9 cellular contexts compared by ENCODE assay signal in genomic region chr19:47729468-47729798, GRCh38. TPM values are rescaled to one million over a fixed set of nuclear protein-coding genes. Genes with fewer than 3 reads are reported as not detected.
DNase-seq lines count a peak whose midpoint lies in the region; ATAC-seq and TF ChIP-seq lines count a peak whose summit lies in the region.
"Had no signal": no experiment of that assay in that cellular context is flagged by ENCODE, and none has a peak within 500 bp of the region (broad histone marks: within the 10 kb centered on the region; RNA-seq: fewer than 3 reads in every experiment).

No MANE protein-coding gene starts in this region.

- H3K9me3 ChIP-seq in DND-41 (ENCODE audit: insufficient read depth, low read length, severe bottlenecking) (no peaks in the 10 kb centered on the region), PC-3 (ENCODE audit: low read length) (no peaks in the 10 kb centered on the region), vagina (no peaks in the 10 kb centered on the region)
- no peaks in the 10 kb centered on the region for H3K9me3 ChIP-seq in effector memory CD4-positive, alpha-beta T cell (ENCODE audit: control insufficient read depth, low read length)

- H3F3A ChIP-seq in PC-3 (ENCODE audit: low read length, unreplicated experiment): peaks cover 13% of the 10 kb centered on the region

- H3K27ac Mint-ChIP-seq in mesothelial cell of epicardium: peak overlapping the region; percentile 94

- H3K4me1 Mint-ChIP-seq in mesothelial cell of epicardium: peaks cover 13% of the 10 kb centered on the region

- POLR2A ChIA-PET in PC-3 (lab: Charles Lee; ENCODE audit: unreplicated experiment): interaction anchor here (0.6 kb wide), 1 partner anchor 757 kb away, joined by 4 read pairs; no protein-coding TSS in a partner anchor

- H3K27me3 Mint-ChIP-seq in mesothelial cell of epicardium (ENCODE audit: low read depth): no peaks in the 10 kb centered on the region

- H3K36me3 ChIP-seq in DND-41 (ENCODE audit: insufficient read depth, low read length) (no peaks in the 10 kb centered on the region), PC-3 (ENCODE audit: low read depth, low read length) (no peaks in the 10 kb centered on the region), vagina (peaks cover 4 to 45% of the 10 kb centered on the region in 2 donors)
- no peaks in the 10 kb centered on the region for H3K36me3 ChIP-seq in effector memory CD4-positive, alpha-beta T cell (ENCODE audit: control insufficient read depth, insufficient read depth, low read length)

- peaks cover 23% of the 10 kb centered on the region for H3K36me3 Mint-ChIP-seq in mesothelial cell of epicardium

- no peak for TF ChIP-seq POLR2A in vagina (IDR thresholded peaks at IDR 0.05)

- intact Hi-C loops in PC-3 (cut with micrococcal nuclease): loop anchor here (2.0 kb wide), 1 partner anchor 13 kb away; no protein-coding TSS in a partner anchor
- intact Hi-C loops in vagina (cut with DNase I): no loop called here

- ATAC-seq in DND-41 (ENCODE audit: insufficient read depth, low read depth) (no peak), PC-3 (peak; percentile 84), HG03521 (IDR thresholded peaks at IDR 0.05; ENCODE audit: unreplicated experiment) (no peak), HG02623 (IDR thresholded peaks at IDR 0.05; ENCODE audit: unreplicated experiment) (no peak)

- H3K27me3 ChIP-seq in DND-41 (ENCODE audit: insufficient read depth, low read length, poor library complexity) (peaks cover 20% of the 10 kb centered on the region), PC-3 (ENCODE audit: low read length) (no peaks in the 10 kb centered on the region), vagina (no peaks in the 10 kb centered on the region)
- H3K27me3 ChIP-seq in effector memory CD4-positive, alpha-beta T cell (replicated peaks; ENCODE audit: control insufficient read depth, insufficient read depth, low read length, poor library complexity, severe bottlenecking): peaks cover 5% of the 10 kb centered on the region

- CTCF ChIA-PET in PC-3 (lab: Charles Lee): no interaction called here

- H2AFZ ChIP-seq in DND-41 (ENCODE audit: low read depth, low read length) (no peak overlapping the region), PC-3 (ENCODE audit: low read length) (peak overlapping the region; percentile 73)

- H3K4me2 ChIP-seq in DND-41 (ENCODE audit: insufficient read depth, low read length) (0 out of 2 replicates have a peak overlapping the region, but pooled peaks have one; percentile 12), PC-3 (ENCODE audit: low read length) (peak overlapping the region; percentile 96)

- no peaks in the 10 kb centered on the region for H3K9me2 ChIP-seq in PC-3 (replicated peaks; ENCODE audit: low read length)

- H3K4me3 ChIP-seq in DND-41 (ENCODE audit: low read depth in 1 of 2, low read length in 2 of 2) (no peak overlapping the region), PC-3 (ENCODE audit: low read length) (peak overlapping the region; percentile 74), vagina (peak overlapping the region in 1 of 2 donors; percentile 2)
- H3K4me3 ChIP-seq in effector memory CD4-positive, alpha-beta T cell (ENCODE audit: insufficient read depth, low read depth, low read length, poor library complexity, severe bottlenecking): peak overlapping the region; percentile 35

- no peak overlapping the region for H3K27ac ChIP-seq in DND-41 (ENCODE audit: low read length)
- H3K27ac ChIP-seq in PC-3 (ENCODE audit: low read length): peak overlapping the region; percentile 100
- H3K27ac ChIP-seq in effector memory CD4-positive, alpha-beta T cell (ENCODE audit: insufficient read depth, low read length, poor library complexity, severe bottlenecking): no peak overlapping the region
- H3K27ac ChIP-seq in vagina: peak overlapping the region; percentile 92
- H3K27ac ChIP-seq: HL-60 had no signal

- peak overlapping the region; percentile 66 for H3K4me3 Mint-ChIP-seq in mesothelial cell of epicardium

- H3K4me1 ChIP-seq in DND-41 (ENCODE audit: insufficient read depth, low read length) (peaks cover 10% of the 10 kb centered on the region), PC-3 (ENCODE audit: insufficient read depth, low read length) (peaks cover 16% of the 10 kb centered on the region), vagina (peaks cover 59% of the 10 kb centered on the region)
- H3K4me1 ChIP-seq in effector memory CD4-positive, alpha-beta T cell (ENCODE audit: control insufficient read depth, insufficient read depth, low read length, poor library complexity, severe bottlenecking): no peaks in the 10 kb centered on the region

- no peak for TF ChIP-seq CTCF in DND-41 (IDR thresholded peaks at IDR 0.05; ENCODE audit: borderline replicate concordance, extremely low read depth, low read length, poor library complexity, severe bottlenecking)
- TF ChIP-seq CTCF in PC-3 (conservative IDR thresholded peaks at IDR 0.05; ENCODE audit: low read depth, low read length): no peak
- TF ChIP-seq CTCF in mesothelial cell of epicardium (IDR thresholded peaks at IDR 0.05; ENCODE audit: unreplicated experiment): no peak
- TF ChIP-seq CTCF in vagina (IDR thresholded peaks at IDR 0.05): no peak

- no TSS peak for BruUV-seq in PC-3 (replicated peaks; lab: Mats Ljungman, UMichigan)

- H3K9me3 Mint-ChIP-seq in mesothelial cell of epicardium: peaks cover 3% of the 10 kb centered on the region

- no peaks in the 10 kb centered on the region for H3K79me2 ChIP-seq in DND-41 (ENCODE audit: insufficient read depth, low read length)
- H3K79me2 ChIP-seq in PC-3 (ENCODE audit: low read length): no peaks in the 10 kb centered on the region

- no peak overlapping the region for H3K9ac ChIP-seq in DND-41 (ENCODE audit: low read depth, low read length)
- peak overlapping the region; percentile 96 for H3K9ac ChIP-seq in PC-3 (ENCODE audit: low read length)

- DNase-seq in DND-41 (no peak), PC-3 (peak; percentile 89), mesothelial cell of epicardium (ENCODE audit: low spot score in 2 of 2, unreplicated experiment in 2 of 2) (peak in 1 of 2 experiments; percentile 51), vagina (ENCODE audit: extremely low spot score in 2 of 2) (no peak), NOMO-1 treated with dmso at 0.1 percent for 144 hours (lab: John Stamatoyannopoulos, UW; ENCODE audit: unreplicated experiment) (no peak)
- no peak for DNase-seq in effector memory CD4-positive, alpha-beta T cell

- H4K20me1 ChIP-seq in DND-41 (ENCODE audit: insufficient read depth, low read length): no peaks in the 10 kb centered on the region
- H4K20me1 ChIP-seq in PC-3 (ENCODE audit: low read length): no peaks in the 10 kb centered on the region

RNA-seq across cellular contexts. Expression of gene NOP53, which starts 15.9 kb away (rescaled TPM):
- total RNA-seq in PC-3 (2014; rRNA removed): 61.5 and 83.9 TPM in 2 replicates
- total RNA-seq in mesothelial cell of epicardium: 290 to 313 TPM (median 310 TPM) in 3 replicates
- 517 TPM for total RNA-seq in vagina

RNA-seq across cellular contexts. Expression of gene EHD2, which starts 16.2 kb away (rescaled TPM):
- 0.11 and 1.4 TPM in 2 replicates for total RNA-seq in PC-3 (2014; rRNA removed)
- total RNA-seq in mesothelial cell of epicardium: 38.7 to 39.2 TPM (median 38.8 TPM) in 3 replicates
- 125 TPM for total RNA-seq in vagina

RNA-seq across cellular contexts. Expression of gene SELENOW, which starts 49.1 kb away (rescaled TPM):
- total RNA-seq in PC-3 (2014; rRNA removed) (277 and 278 TPM in 2 replicates), mesothelial cell of epicardium (113 to 127 TPM (median 117 TPM) in 3 replicates), vagina (442 TPM)

Comparison
In these comparisons a context has a peak if more than half of its experiments do, and no peak if none do; other contexts are left out.
1. H3K27ac ChIP-seq: peak in PC-3 (single experiment) and vagina (single experiment); none in DND-41 (single experiment) and effector memory CD4-positive, alpha-beta T cell (single experiment).
2. H3K4me3 ChIP-seq: peak in PC-3 (single experiment) and effector memory CD4-positive, alpha-beta T cell (single experiment); none in DND-41 (0 of 2).
3. RNA of gene EHD2, which starts 16.2 kb away (total RNA-seq): 125 TPM in vagina (single experiment) and 38.7 to 39.2 TPM in mesothelial cell of epicardium; 0.11 to 1.4 TPM in PC-3; every median in the first group is over 10 times any median in the second.